ENCODE assay signal across 9 cellular contexts in the genomic region with DNA sequence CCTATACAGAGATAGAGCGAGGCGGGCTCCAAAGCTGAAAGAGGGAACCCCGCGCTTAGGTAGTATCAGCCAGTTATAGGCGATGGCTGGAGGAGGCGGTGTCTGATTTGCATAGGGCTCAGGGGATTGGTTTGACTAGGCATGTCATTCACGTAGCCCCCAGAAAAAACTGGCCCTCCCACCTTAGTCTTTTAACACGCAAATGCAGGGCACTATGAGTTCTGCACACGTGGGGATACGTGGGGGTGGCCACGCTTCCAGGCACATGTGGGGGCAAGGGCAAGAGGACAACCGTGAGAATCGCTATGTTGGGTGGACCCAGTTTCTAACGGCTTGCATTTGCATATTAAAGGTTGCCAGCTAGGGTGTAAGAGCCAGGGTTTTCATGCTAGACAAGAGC. TPM values are rescaled to one million over a fixed set of nuclear protein-coding genes. Genes with fewer than 3 reads are reported as not detected.
DNase-seq lines count a peak whose midpoint lies in the region; ATAC-seq and TF ChIP-seq lines count a peak whose summit lies in the region.
"Had no signal": no experiment of that assay in that cellular context is flagged by ENCODE, and none has a peak within 500 bp of the region (broad histone marks: within the 10 kb centered on the region; RNA-seq: fewer than 3 reads in every experiment).

No MANE protein-coding gene starts in this region.

- TF ChIP-seq CTCF in activated CD8-positive, alpha-beta T cell treated with anti-CD3 and anti-CD28 coated beads for 36 hours (IDR thresholded peaks at IDR 0.05): no peak
- TF ChIP-seq CTCF in fibroblast of the aortic adventitia (IDR thresholded peaks at IDR 0.05; ENCODE audit: insufficient read depth, low read length): no peak
- TF ChIP-seq CTCF in nephron progenitor cell (IDR thresholded peaks at IDR 0.05): no peak
- TF ChIP-seq CTCF in GM20000 (IDR thresholded peaks at IDR 0.05; ENCODE audit: extremely low read depth, missing control alignments): no peak

- DNase-seq in CMK (ENCODE audit: low read depth): peak; percentile 12
- peak; percentile 51 for DNase-seq in activated CD8-positive, alpha-beta T cell treated with anti-CD3 and anti-CD28 coated beads for 36 hours
- DNase-seq in fibroblast of the aortic adventitia (ENCODE audit: low read depth): peak; percentile 22
- peak; percentile 4 for DNase-seq in nephron progenitor cell
- DNase-seq in GM20000 (ENCODE audit: low spot score): no peak

- peak overlapping the region; percentile 46 for H3K4me3 ChIP-seq in fibroblast of the aortic adventitia (ENCODE audit: low read depth, low read length)

- POLR2A ChIA-PET in activated CD8-positive, alpha-beta T cell treated with anti-CD3 and anti-CD28 coated beads for 36 hours (lab: Charles Lee): no interaction called here

- peaks cover 10% of the 10 kb centered on the region for H3K4me1 Mint-ChIP-seq in activated CD8-positive, alpha-beta T cell treated with anti-CD3 and anti-CD28 coated beads for 36 hours (ENCODE audit: low read depth)
- peaks cover 5% of the 10 kb centered on the region for H3K4me1 Mint-ChIP-seq in nephron progenitor cell

- no peaks in the 10 kb centered on the region for H3K36me3 Mint-ChIP-seq in activated CD8-positive, alpha-beta T cell treated with anti-CD3 and anti-CD28 coated beads for 36 hours (ENCODE audit: low read depth)
- H3K36me3 Mint-ChIP-seq in nephron progenitor cell (ENCODE audit: low read depth): no peaks in the 10 kb centered on the region

- peak overlapping the region; percentile 56 for H3K4me3 Mint-ChIP-seq in activated CD8-positive, alpha-beta T cell treated with anti-CD3 and anti-CD28 coated beads for 36 hours
- no peak overlapping the region for H3K4me3 Mint-ChIP-seq in nephron progenitor cell

- no peaks in the 10 kb centered on the region for H3K27me3 Mint-ChIP-seq in activated CD8-positive, alpha-beta T cell treated with anti-CD3 and anti-CD28 coated beads for 36 hours
- peaks cover 7% of the 10 kb centered on the region for H3K27me3 Mint-ChIP-seq in nephron progenitor cell (ENCODE audit: low read depth, poor library complexity)

- H3K9me3 Mint-ChIP-seq in activated CD8-positive, alpha-beta T cell treated with anti-CD3 and anti-CD28 coated beads for 36 hours: no peaks in the 10 kb centered on the region
- H3K9me3 Mint-ChIP-seq in nephron progenitor cell: peaks cover 3% of the 10 kb centered on the region

- intact Hi-C loops in activated CD8-positive, alpha-beta T cell treated with anti-CD3 and anti-CD28 coated beads for 36 hours (cut with micrococcal nuclease): no loop called here

- ATAC-seq in activated CD8-positive, alpha-beta T cell treated with anti-CD3 and anti-CD28 coated beads for 36 hours: peak; percentile 82
- ATAC-seq in HG03442 (IDR thresholded peaks at IDR 0.05; ENCODE audit: unreplicated experiment) (no peak), GM19452 (IDR thresholded peaks at IDR 0.05; ENCODE audit: unreplicated experiment) (no peak), GM19035 (IDR thresholded peaks at IDR 0.05; ENCODE audit: unreplicated experiment) (no peak)

- CTCF ChIA-PET in activated CD8-positive, alpha-beta T cell treated with anti-CD3 and anti-CD28 coated beads for 36 hours (lab: Charles Lee): interaction anchor here (2.3 kb wide), 1 partner anchor 31 kb away, joined by 7 read pairs; no protein-coding TSS in a partner anchor

- peak overlapping the region; percentile 50 for H3K27ac Mint-ChIP-seq in activated CD8-positive, alpha-beta T cell treated with anti-CD3 and anti-CD28 coated beads for 36 hours
- no peak overlapping the region for H3K27ac Mint-ChIP-seq in nephron progenitor cell

RNA-seq across cellular contexts. Expression of a gene that starts 56.7 kb away (rescaled TPM):
- total RNA-seq in activated CD8-positive, alpha-beta T cell treated with anti-CD3 and anti-CD28 coated beads for 36 hours: not detected
- total RNA-seq in fibroblast of the aortic adventitia (ENCODE audit: low replicate concordance): 0.08 and 0.18 TPM in 2 replicates
- total RNA-seq: SK-MEL-5 had no signal
